Comparison of ENCODE assay signal across 15 cellular contexts in genomic region chr19:7729211-7729610, GRCh38. TPM values are rescaled to one million over a fixed set of nuclear protein-coding genes. Genes with fewer than 3 reads are reported as not detected.
DNase-seq lines count a peak whose midpoint lies in the region; ATAC-seq and TF ChIP-seq lines count a peak whose summit lies in the region.
"Had no signal": no experiment of that assay in that cellular context is flagged by ENCODE, and none has a peak within 500 bp of the region (broad histone marks: within the 10 kb centered on the region; RNA-seq: fewer than 3 reads in every experiment).

No MANE protein-coding gene starts in this region.

- H3K4me1 ChIP-seq in transverse colon = peaks cover 0 to 7% (median 0%) of the 10 kb centered on the region in 4 donors
- H3K4me1 ChIP-seq: body of pancreas had no signal

- H3K9me3 Mint-ChIP-seq in activated CD4-positive, alpha-beta T cell treated with anti-CD3 and anti-CD28 coated beads, Interleukin-2, amount 10 ng/mL, durations not matched to agents 7 days and 5 days = no peaks in the 10 kb centered on the region
- H3K9me3 Mint-ChIP-seq in naive thymus-derived CD8-positive, alpha-beta T cell = no peaks in the 10 kb centered on the region

- WGBS in transverse colon (ENCODE audit: low coverage in 1 of 2), 2 donors = 18% methylated on average over 16 of the region's 16 CpGs; no CpG with 5 or more reads in 1 of the 2 donors

- peak in 1 of 2 donors; percentile 67 for ATAC-seq in naive thymus-derived CD8-positive, alpha-beta T cell
- ATAC-seq: body of pancreas, left ventricle myocardium superior had no signal

- peak; percentile 19 for DNase-seq in activated CD4-positive, alpha-beta T cell treated with anti-CD3 and anti-CD28 coated beads for 48 hours
- no peak for DNase-seq in activated CD4-positive, alpha-beta T cell treated with anti-CD3 and anti-CD28 coated beads, Interleukin-2, amount 10 ng/mL, durations not matched to agents 7 days and 5 days
- DNase-seq in NCI-H2171 treated with DMSO at 0.1 percent for 48 hours (lab: John Stamatoyannopoulos, UW) (peak; percentile 16), cerebellar cortex (ENCODE audit: low spot score) (no peak), transverse colon (no peak)
- no peak for DNase-seq in naive thymus-derived CD8-positive, alpha-beta T cell
- DNase-seq: activated CD4-positive, CD25-positive, alpha-beta regulatory T cell; dermis blood vessel endothelial cell; GM23248; hypothalamus; left ventricle myocardium superior; Peyer's patch; stimulated activated CD4-positive, alpha-beta T cell treated with anti-CD3 and anti-CD28 coated beads, Interleukin-12 subunit alpha, Interleukin-12 subunit beta, amount 100 ng/mL, for 4 hours had no signal

- H3K27me3 ChIP-seq in transverse colon = peaks cover 57% of the 10 kb centered on the region

- no peak for TF ChIP-seq CTCF in transverse colon (IDR thresholded peaks at IDR 0.05)

- H3K4me1 Mint-ChIP-seq in activated CD4-positive, alpha-beta T cell treated with anti-CD3 and anti-CD28 coated beads, Interleukin-2, amount 10 ng/mL, durations not matched to agents 7 days and 5 days = no peaks in the 10 kb centered on the region
- peaks cover 6 to 25% (median 22%) of the 10 kb centered on the region in 4 donors for H3K4me1 Mint-ChIP-seq in naive thymus-derived CD8-positive, alpha-beta T cell

- TF ChIP-seq POLR2A in transverse colon (IDR thresholded peaks at IDR 0.05) = no peak

- H3K27ac ChIP-seq in transverse colon = no peak overlapping the region
- H3K27ac ChIP-seq: body of pancreas, GM23248, Peyer's patch had no signal

- POLR2A ChIA-PET in activated CD4-positive, alpha-beta T cell treated with anti-CD3 and anti-CD28 coated beads, Interleukin-2, amount 10 ng/mL, durations not matched to agents 7 days and 5 days (lab: Charles Lee) = no interaction called here
- POLR2A ChIA-PET in naive thymus-derived CD8-positive, alpha-beta T cell (lab: Charles Lee) = no interaction called here

- in situ Hi-C loops in transverse colon (cut with MboI; ENCODE audit: low pct_ligation_motif_present in 1 of 4, low pct_unique_long_range_greater_than_20kb in 1 of 4, low sequenced_read_pairs in 3 of 4) = no loop called here

- no peaks in the 10 kb centered on the region for H3K9me3 ChIP-seq in transverse colon
- H3K9me3 ChIP-seq: body of pancreas, Peyer's patch had no signal

- CTCF ChIA-PET in activated CD4-positive, alpha-beta T cell treated with anti-CD3 and anti-CD28 coated beads, Interleukin-2, amount 10 ng/mL, durations not matched to agents 7 days and 5 days (lab: Charles Lee) = interaction anchor here (0.6 kb wide), 1 partner anchor 26 kb away, joined by 3 read pairs; no protein-coding TSS in a partner anchor

- no peak overlapping the region for H3K4me3 ChIP-seq in transverse colon
- H3K4me3 ChIP-seq: body of pancreas, GM23248 had no signal

- TF ChIP-seq EP300 in transverse colon (IDR thresholded peaks at IDR 0.05; ENCODE audit: low read depth) = no peak

- no peak overlapping the region for H3K4me3 Mint-ChIP-seq in activated CD4-positive, alpha-beta T cell treated with anti-CD3 and anti-CD28 coated beads, Interleukin-2, amount 10 ng/mL, durations not matched to agents 7 days and 5 days
- H3K4me3 Mint-ChIP-seq in naive thymus-derived CD8-positive, alpha-beta T cell = peak overlapping the region in 6 of 10 donors; percentile 16 to 78 (median 65)

- no peak overlapping the region for H3K27ac Mint-ChIP-seq in activated CD4-positive, alpha-beta T cell treated with anti-CD3 and anti-CD28 coated beads, Interleukin-2, amount 10 ng/mL, durations not matched to agents 7 days and 5 days
- peak overlapping the region in 2 of 10 donors; percentile 22 to 56 for H3K27ac Mint-ChIP-seq in naive thymus-derived CD8-positive, alpha-beta T cell
- H3K27ac Mint-ChIP-seq: progenitor cell of endocrine pancreas had no signal

- no peaks in the 10 kb centered on the region for H3K36me3 Mint-ChIP-seq in activated CD4-positive, alpha-beta T cell treated with anti-CD3 and anti-CD28 coated beads, Interleukin-2, amount 10 ng/mL, durations not matched to agents 7 days and 5 days (ENCODE audit: low read depth)
- peaks cover 0 to 3% (median 0%) of the 10 kb centered on the region in 3 donors for H3K36me3 Mint-ChIP-seq in naive thymus-derived CD8-positive, alpha-beta T cell

- H3K27me3 Mint-ChIP-seq in activated CD4-positive, alpha-beta T cell treated with anti-CD3 and anti-CD28 coated beads, Interleukin-2, amount 10 ng/mL, durations not matched to agents 7 days and 5 days = peaks cover 46% of the 10 kb centered on the region
- peaks cover 22 to 51% (median 36%) of the 10 kb centered on the region in 5 donors for H3K27me3 Mint-ChIP-seq in naive thymus-derived CD8-positive, alpha-beta T cell

- no peaks in the 10 kb centered on the region for H3K36me3 ChIP-seq in transverse colon
- H3K36me3 ChIP-seq: Peyer's patch had no signal

- intact Hi-C loops in transverse colon (cut with DNase I; ENCODE audit: low total_unique reads) = no loop called here

RNA-seq across cellular contexts. Expression of gene CLEC4G, which starts 2.7 kb away (rescaled TPM):
- not detected for total RNA-seq in activated CD4-positive, alpha-beta T cell treated with anti-CD3 and anti-CD28 coated beads, Interleukin-2, amount 10 ng/mL, durations not matched to agents 7 days and 5 days
- total RNA-seq in naive thymus-derived CD8-positive, alpha-beta T cell = not detected
- not detected for polyA plus RNA-seq in naive thymus-derived CD8-positive, alpha-beta T cell
- 1 to 10 TPM in 1 of 4 donors, under 1 TPM in 1, not detected in 2; 0.55 to 1.1 TPM for total RNA-seq in transverse colon
- total RNA-seq: dermis blood vessel endothelial cell, GM23248, progenitor cell of endocrine pancreas had no signal
- polyA plus RNA-seq: GM23248 had no signal

RNA-seq across cellular contexts. Expression of gene CD209, which starts 18.1 kb away (rescaled TPM):
- not detected for total RNA-seq in activated CD4-positive, alpha-beta T cell treated with anti-CD3 and anti-CD28 coated beads, Interleukin-2, amount 10 ng/mL, durations not matched to agents 7 days and 5 days
- under 1 TPM; 0.11 to 0.26 TPM for total RNA-seq in naive thymus-derived CD8-positive, alpha-beta T cell
- polyA plus RNA-seq in naive thymus-derived CD8-positive, alpha-beta T cell = not detected
- 1 to 10 TPM in 3 of 4 donors, under 1 TPM in 1; 1.00 to 9.4 (median 4.4) TPM for total RNA-seq in transverse colon
- total RNA-seq: dermis blood vessel endothelial cell, GM23248, progenitor cell of endocrine pancreas had no signal
- polyA plus RNA-seq: GM23248 had no signal

RNA-seq across cellular contexts. Expression of gene FCER2, which starts 27.3 kb away (rescaled TPM):
- under 1 TPM; 0.23 to 0.30 TPM for total RNA-seq in activated CD4-positive, alpha-beta T cell treated with anti-CD3 and anti-CD28 coated beads, Interleukin-2, amount 10 ng/mL, durations not matched to agents 7 days and 5 days
- total RNA-seq in naive thymus-derived CD8-positive, alpha-beta T cell = 1 to 10 TPM; 1.7 to 2.3 TPM
- under 1 TPM in 2 of 3 donors, not detected in 1; 0.23 to 0.38 TPM for polyA plus RNA-seq in naive thymus-derived CD8-positive, alpha-beta T cell
- total RNA-seq in transverse colon = 10 to 100 TPM in 1 of 4 donors, 1 to 10 TPM in 1, under 1 TPM in 1, not detected in 1; 0.27 to 10.1 (median 4.3) TPM
- total RNA-seq: body of pancreas, dermis blood vessel endothelial cell, GM23248, progenitor cell of endocrine pancreas had no signal
- polyA plus RNA-seq: GM23248 had no signal

RNA-seq across cellular contexts. Expression of gene CLEC4M, which starts 33.8 kb away (rescaled TPM):
- not detected for total RNA-seq in activated CD4-positive, alpha-beta T cell treated with anti-CD3 and anti-CD28 coated beads, Interleukin-2, amount 10 ng/mL, durations not matched to agents 7 days and 5 days
- not detected for total RNA-seq in naive thymus-derived CD8-positive, alpha-beta T cell
- polyA plus RNA-seq in naive thymus-derived CD8-positive, alpha-beta T cell = not detected
- total RNA-seq in transverse colon = under 1 TPM in 1 of 4 donors, not detected in 3; 0.16 TPM
- total RNA-seq: body of pancreas, GM23248, left ventricle myocardium superior, Peyer's patch had no signal
- polyA plus RNA-seq: GM23248 had no signal

RNA-seq across cellular contexts. Expression of gene TRAPPC5, which starts 48.6 kb away (rescaled TPM):
- total RNA-seq in activated CD4-positive, alpha-beta T cell treated with anti-CD3 and anti-CD28 coated beads, Interleukin-2, amount 10 ng/mL, durations not matched to agents 7 days and 5 days = 100 to 1,000 TPM; 105 to 106 TPM
- 10 to 100 TPM; 66.5 to 71.8 TPM for total RNA-seq in naive thymus-derived CD8-positive, alpha-beta T cell
- polyA plus RNA-seq in naive thymus-derived CD8-positive, alpha-beta T cell = 100 to 1,000 TPM; 154 to 208 (median 170) TPM
- 10 to 100 TPM; 15.1 to 63.5 (median 34.4) TPM for total RNA-seq in transverse colon

Comparison
In these comparisons a context has a peak if more than half of its experiments do, and no peak if none do; other contexts are left out.
1. DNase-seq: peak in activated CD4-positive, alpha-beta T cell treated with anti-CD3 and anti-CD28 coated beads for 48 hours (single experiment) and NCI-H2171 treated with DMSO at 0.1 percent for 48 hours (single experiment); none in activated CD4-positive, alpha-beta T cell treated with anti-CD3 and anti-CD28 coated beads, Interleukin-2, amount 10 ng/mL, durations not matched to agents 7 days and 5 days (single experiment), naive thymus-derived CD8-positive, alpha-beta T cell (0 of 10), cerebellar cortex (single experiment) and transverse colon (single experiment).